2 cellular contexts compared by ENCODE assay signal in the genomic region with DNA sequence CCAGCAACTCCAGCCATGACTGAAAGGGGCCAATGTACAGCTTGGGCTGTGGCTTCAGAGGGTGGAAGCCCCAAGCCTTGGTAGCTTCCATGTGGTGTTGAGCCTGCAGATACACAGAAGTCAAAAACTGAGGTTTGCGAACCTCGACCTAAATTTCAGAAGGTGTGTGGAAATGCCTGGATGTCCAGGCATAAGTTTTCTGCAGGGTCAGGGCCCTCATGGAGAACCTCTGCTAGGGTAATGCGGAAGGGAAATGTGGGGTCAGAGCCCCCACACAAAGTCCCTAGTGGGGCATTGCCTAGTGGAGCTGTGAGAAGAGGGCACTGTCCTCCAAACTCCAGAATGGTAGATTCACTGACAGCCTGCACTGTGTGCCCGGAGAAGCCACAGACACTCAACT.
TF ChIP-seq lines count a peak whose summit lies in the region.

No MANE protein-coding gene starts in this region.

TF ChIP-seq in K562, 482 proteins besides CTCF, POLR2A, EP300 and RAD21:
- peak; percentile 28 to 38; a peak in 2 of 4 replicates for TF ChIP-seq TRIM24 (IDR thresholded peaks at IDR 0.05)
- TF ChIP-seq CBX3 (IDR thresholded peaks at IDR 0.05; ENCODE audit: borderline replicate concordance in 1 of 2, low read length in 2 of 2): peak in 1 of 2 experiments; percentile 66; a peak in 1 of 3 replicates
- peak; percentile 61; the same call in 1 of the 2 replicates for TF ChIP-seq CBX5 (IDR thresholded peaks at IDR 0.05; ENCODE audit: borderline replicate concordance, low read depth)

TF ChIP-seq in HepG2, 621 proteins besides CTCF, POLR2A, EP300 and RAD21:
- 0 out of 2 replicates have a peak, but pooled peaks have one; percentile 24 for TF ChIP-seq ZNF709 (CRISPR knock-in tag; IDR thresholded peaks at IDR 0.05)
